ENCODE assay signal across 19 cellular contexts in genomic region chr17:51155416-51155815, GRCh38. TPM values are rescaled to one million over a fixed set of nuclear protein-coding genes. Genes with fewer than 3 reads are reported as not detected.
A peak's percentile ranks its signal among the peaks of the same experiment; 100 is the strongest.
DNase-seq lines count a peak whose midpoint lies in the region; ATAC-seq and TF ChIP-seq lines count a peak whose summit lies in the region.
"Had no signal": no experiment of that assay in that cellular context is flagged by ENCODE, and none has a peak within 500 bp of the region (broad histone marks: within the 10 kb centered on the region; RNA-seq: fewer than 3 reads in every experiment).

No MANE protein-coding gene starts in this region.

- no peak overlapping the region for H4K5ac ChIP-seq in IMR-90 (ENCODE audit: low read depth, low read length)

- no peak overlapping the region for H3K27ac ChIP-seq in IMR-90 (ENCODE audit: insufficient read depth, low read length)
- H3K27ac ChIP-seq in WERI-Rb-1 = peak overlapping the region; percentile 89
- H3K27ac ChIP-seq in trophoblast cell (ENCODE audit: low read depth, low read length) = no peak overlapping the region
- no peak overlapping the region for H3K27ac ChIP-seq in substantia nigra (ENCODE audit: low read depth, low read length, poor library complexity, severe bottlenecking)
- H3K27ac ChIP-seq: right atrium auricular region, vagina had no signal

- peak overlapping the region; percentile 37 for H2AK9ac ChIP-seq in IMR-90 (replicated peaks; ENCODE audit: low read depth, low read length, poor library complexity)

- H3K4me2 ChIP-seq in IMR-90 (ENCODE audit: low read depth, low read length) = no peak overlapping the region
- H3K4me2 ChIP-seq in trophoblast cell (ENCODE audit: low read length) = no peak overlapping the region

- H2AK5ac ChIP-seq in IMR-90 (ENCODE audit: low read depth, low read length) (no peak overlapping the region), trophoblast cell (ENCODE audit: low read length) (no peak overlapping the region)

- H3K18ac ChIP-seq in IMR-90 (ENCODE audit: low read depth, low read length) = no peak overlapping the region
- no peak overlapping the region for H3K18ac ChIP-seq in trophoblast cell (ENCODE audit: low read length)

- H2BK12ac ChIP-seq in trophoblast cell (ENCODE audit: low read length) = no peak overlapping the region

- H3K9ac ChIP-seq in IMR-90 (ENCODE audit: low read depth, low read length) (no peak overlapping the region), trophoblast cell (ENCODE audit: low read length) (no peak overlapping the region)

- H3K9me1 ChIP-seq in IMR-90 (ENCODE audit: insufficient read depth, low read length) = peaks cover 3% of the 10 kb centered on the region; the same call in 1 of the 2 replicates

- no peak for ATAC-seq in IMR-90 (ENCODE audit: low read depth)

- no peaks in the 10 kb centered on the region for H3K27me3 Mint-ChIP-seq in activated CD4-positive, alpha-beta T cell treated with anti-CD3 and anti-CD28 coated beads, Interleukin-2, amount 10 ng/mL, durations not matched to agents 7 days and 5 days
- peaks cover 4% of the 10 kb centered on the region for H3K27me3 Mint-ChIP-seq in endothelial cell (ENCODE audit: unreplicated experiment)

- no peak overlapping the region for H4K12ac ChIP-seq in trophoblast cell (ENCODE audit: low read depth, low read length)

- H3K9me3 ChIP-seq in IMR-90 (ENCODE audit: control insufficient read depth, insufficient read depth, low read length) (no peaks in the 10 kb centered on the region), WERI-Rb-1 (ENCODE audit: severe bottlenecking) (no peaks in the 10 kb centered on the region), trophoblast cell (ENCODE audit: insufficient read depth, low read depth, low read length) (no peaks in the 10 kb centered on the region)
- H3K9me3 ChIP-seq: right atrium auricular region, vagina had no signal

- H3K4me3 ChIP-seq in IMR-90 (ENCODE audit: insufficient read depth, low read depth, low read length) (no peak overlapping the region), WERI-Rb-1 (ENCODE audit: low read depth, low read length) (peak overlapping the region; percentile 19), trophoblast cell (ENCODE audit: low read depth, low read length) (no peak overlapping the region)
- H3K4me3 ChIP-seq: right atrium auricular region, vagina had no signal

- POLR2A ChIA-PET in activated CD4-positive, alpha-beta T cell treated with anti-CD3 and anti-CD28 coated beads, Interleukin-2, amount 10 ng/mL, durations not matched to agents 7 days and 5 days (lab: Charles Lee) = no interaction called here
- POLR2A ChIA-PET in IMR-90 (lab: Charles Lee; ENCODE audit: unreplicated experiment) = no interaction called here

- H4K91ac ChIP-seq in IMR-90 (ENCODE audit: insufficient read depth, low read depth, low read length) (no peak overlapping the region), trophoblast cell (ENCODE audit: low read depth, low read length) (no peak overlapping the region)

- H3K4me1 ChIP-seq in IMR-90 (ENCODE audit: control insufficient read depth, insufficient read depth, low read length) (no peaks in the 10 kb centered on the region), trophoblast cell (ENCODE audit: control insufficient read depth in 1 of 2, insufficient read depth in 2 of 2, low read length in 2 of 2) (peaks cover 0 to 2% of the 10 kb centered on the region in 2 experiments)

- peaks cover 7% of the 10 kb centered on the region for H3K4me1 Mint-ChIP-seq in activated CD4-positive, alpha-beta T cell treated with anti-CD3 and anti-CD28 coated beads, Interleukin-2, amount 10 ng/mL, durations not matched to agents 7 days and 5 days
- no peaks in the 10 kb centered on the region for H3K4me1 Mint-ChIP-seq in endothelial cell (ENCODE audit: unreplicated experiment)
- H3K4me1 Mint-ChIP-seq: endodermal cell had no signal

- H2BK15ac ChIP-seq in IMR-90 (ENCODE audit: low read depth, low read length) = no peak overlapping the region

- H4K8ac ChIP-seq in IMR-90 (ENCODE audit: low read depth in 2 of 2, low read length in 2 of 2) (no peak overlapping the region), trophoblast cell (ENCODE audit: low read depth, low read length) (no peak overlapping the region)

- CTCF ChIA-PET in activated CD4-positive, alpha-beta T cell treated with anti-CD3 and anti-CD28 coated beads, Interleukin-2, amount 10 ng/mL, durations not matched to agents 7 days and 5 days (lab: Charles Lee) = interaction anchor here (1.7 kb wide), 1 partner anchor 9 kb away, joined by 5 read pairs; no protein-coding TSS in a partner anchor
- CTCF ChIA-PET in IMR-90 (lab: Yijun Ruan, JAX) = no interaction called here

- H3K36me3 ChIP-seq in IMR-90 (ENCODE audit: control insufficient read depth, insufficient read depth, low read length) = peaks cover 9% of the 10 kb centered on the region
- H3K36me3 ChIP-seq in WERI-Rb-1 = peaks cover 57% of the 10 kb centered on the region
- peaks cover 7 to 21% of the 10 kb centered on the region in 2 experiments for H3K36me3 ChIP-seq in trophoblast cell (ENCODE audit: control insufficient read depth in 1 of 2, insufficient read depth in 2 of 2, low read length in 2 of 2)

- H3K79me2 ChIP-seq in trophoblast cell (ENCODE audit: control insufficient read depth, insufficient read depth, low read length, poor library complexity) = peaks cover 6% of the 10 kb centered on the region

- H3K27ac Mint-ChIP-seq in activated CD4-positive, alpha-beta T cell treated with anti-CD3 and anti-CD28 coated beads, Interleukin-2, amount 10 ng/mL, durations not matched to agents 7 days and 5 days = no peak overlapping the region
- H3K27ac Mint-ChIP-seq in endothelial cell (ENCODE audit: unreplicated experiment) = no peak overlapping the region
- H3K27ac Mint-ChIP-seq: activated T-helper 2 cell treated with anti-CD3 and anti-CD28 coated beads, Interferon-gamma antibody, Interleukin-2, Interleukin-4, amounts not matched to agents 10 μg/mL and 5 μg/mL and 100 μg/mL, durations not matched to agents 14 hours and 24 hours and 36 hours; endodermal cell had no signal

- intact Hi-C loops in IMR-90 (cut with micrococcal nuclease) = no loop called here

- no TSS peak for BruUV-seq in IMR-90 (replicated peaks; lab: Mats Ljungman, UMichigan)

- no peaks in the 10 kb centered on the region for H3K9me3 Mint-ChIP-seq in activated CD4-positive, alpha-beta T cell treated with anti-CD3 and anti-CD28 coated beads, Interleukin-2, amount 10 ng/mL, durations not matched to agents 7 days and 5 days
- H3K9me3 Mint-ChIP-seq in endothelial cell (ENCODE audit: unreplicated experiment) = no peaks in the 10 kb centered on the region
- H3K9me3 Mint-ChIP-seq: activated T-helper 2 cell treated with anti-CD3 and anti-CD28 coated beads, Interferon-gamma antibody, Interleukin-2, Interleukin-4, amounts not matched to agents 10 μg/mL and 5 μg/mL and 100 μg/mL, durations not matched to agents 14 hours and 24 hours and 36 hours; CD8-positive, alpha-beta memory T cell; endodermal cell had no signal

- H2BK120ac ChIP-seq in IMR-90 (ENCODE audit: low read depth, low read length) = no peak overlapping the region
- H2BK120ac ChIP-seq in trophoblast cell (ENCODE audit: insufficient read depth, low read length, poor library complexity) = no peak overlapping the region

- TF ChIP-seq CTCF in IMR-90 (conservative IDR thresholded peaks at IDR 0.05; ENCODE audit: low read depth, low read length) = no peak
- no peak for TF ChIP-seq CTCF in WERI-Rb-1 (IDR thresholded peaks at IDR 0.05; ENCODE audit: low read depth, low read length)
- no peak for TF ChIP-seq CTCF in endothelial cell (IDR thresholded peaks at IDR 0.05; ENCODE audit: unreplicated experiment)

- no peak for TF ChIP-seq POLR2A in IMR-90 (IDR thresholded peaks at IDR 0.05; ENCODE audit: low read depth, low read length)

- dilution Hi-C loops in IMR-90 (cut with HindIII; ENCODE audit: low sequenced_read_pairs, unreplicated experiment) = no loop called here

- no peak overlapping the region; the same call in 1 of the 2 replicates for H3K23ac ChIP-seq in IMR-90 (ENCODE audit: low read depth, low read length)
- no peak overlapping the region for H3K23ac ChIP-seq in trophoblast cell (ENCODE audit: low read length)

- H3K36me3 Mint-ChIP-seq in activated CD4-positive, alpha-beta T cell treated with anti-CD3 and anti-CD28 coated beads, Interleukin-2, amount 10 ng/mL, durations not matched to agents 7 days and 5 days (ENCODE audit: low read depth) = peaks cover 32% of the 10 kb centered on the region
- peaks cover 12% of the 10 kb centered on the region for H3K36me3 Mint-ChIP-seq in endothelial cell (ENCODE audit: low read depth, unreplicated experiment)

- H3K4me3 Mint-ChIP-seq in activated CD4-positive, alpha-beta T cell treated with anti-CD3 and anti-CD28 coated beads, Interleukin-2, amount 10 ng/mL, durations not matched to agents 7 days and 5 days = peak overlapping the region; percentile 20
- H3K4me3 Mint-ChIP-seq in endothelial cell (ENCODE audit: unreplicated experiment) = no peak overlapping the region
- H3K4me3 Mint-ChIP-seq: endodermal cell had no signal

- no peak for TF ChIP-seq RAD21 in IMR-90 (IDR thresholded peaks at IDR 0.05; ENCODE audit: low read length)

- H3K27me3 ChIP-seq in IMR-90 (ENCODE audit: control insufficient read depth, insufficient read depth, low read length) (no peaks in the 10 kb centered on the region), WERI-Rb-1 (ENCODE audit: insufficient read depth, low read depth, severe bottlenecking) (no peaks in the 10 kb centered on the region), trophoblast cell (ENCODE audit: insufficient read depth, low read length) (no peaks in the 10 kb centered on the region)
- H3K27me3 ChIP-seq: right atrium auricular region, vagina had no signal

- no peak overlapping the region for H2BK20ac ChIP-seq in IMR-90 (ENCODE audit: low read depth, low read length)

- in situ Hi-C loops in IMR-90 (cut with MboI; ENCODE audit: low sequenced_read_pairs) = no loop called here

- WGBS in IMR-90 (ENCODE audit: extremely low coverage in 2 of 2, insufficient read length in 1 of 2), 2 experiments = no CpG with 5 or more reads among the region's 8 CpGs
- whole genome bisulfite sequencing in trophoblast cell (ENCODE audit: extremely low coverage, insufficient coverage, insufficient read length) = no CpG with 5 or more reads among the region's 8 CpGs

- no peak overlapping the region for H3K14ac ChIP-seq in IMR-90 (replicated peaks; ENCODE audit: low read depth, low read length)
- H3K14ac ChIP-seq in trophoblast cell (ENCODE audit: low read length) = no peak overlapping the region

- peaks cover 9% of the 10 kb centered on the region; the same call in 1 of the 2 replicates for H4K20me1 ChIP-seq in IMR-90 (ENCODE audit: insufficient read depth, low read length)

- DNase-seq in activated CD4-positive, alpha-beta T cell treated with anti-CD3 and anti-CD28 coated beads, Interleukin-2, amount 10 ng/mL, durations not matched to agents 7 days and 5 days = no peak
- no peak for DNase-seq in activated CD4-positive, alpha-beta T cell treated with anti-CD3 and anti-CD28 coated beads for 48 hours
- DNase-seq in IMR-90 = no peak
- peak; percentile 87 for DNase-seq in WERI-Rb-1
- DNase-seq in trophoblast cell = no peak
- DNase-seq in endothelial cell (ENCODE audit: low spot score) = no peak
- DNase-seq in effector CD8-positive, alpha-beta T cell (lab: John Stamatoyannopoulos, UW) = no peak
- DNase-seq in substantia nigra (lab: John Stamatoyannopoulos, UW) = no peak
- DNase-seq: activated CD8-positive, alpha-beta memory T cell treated with anti-CD3 and anti-CD28 coated beads for 24 hours; amygdala; CD8-positive, alpha-beta memory T cell; endodermal cell; midbrain; NCI-H1092 treated with DMSO at 0.1 percent for 48 hours; NCI-H2107; NCI-H524 treated with DMSO at 0.1 percent for 48 hours had no signal

- H3K4ac ChIP-seq in IMR-90 (ENCODE audit: low read depth, low read length) = no peak overlapping the region
- H3K4ac ChIP-seq in trophoblast cell (ENCODE audit: low read depth, low read length) = peak overlapping the region; percentile 24

- H3K56ac ChIP-seq in IMR-90 (ENCODE audit: extremely low read depth, insufficient read depth, low read length) = no peak overlapping the region

- H2BK5ac ChIP-seq in IMR-90 (ENCODE audit: low read depth, low read length, poor library complexity, severe bottlenecking) = no peak overlapping the region
- no peak overlapping the region for H2BK5ac ChIP-seq in trophoblast cell (ENCODE audit: low read depth, low read length, poor library complexity)

- H2AFZ ChIP-seq in IMR-90 (replicated peaks; ENCODE audit: low read length, poor library complexity) (no peak overlapping the region), trophoblast cell (ENCODE audit: insufficient read depth, low read length, poor library complexity) (no peak overlapping the region)

- peaks cover 24 to 57% of the 10 kb centered on the region in 2 experiments; a peak in 3 of 4 replicates for H3K79me1 ChIP-seq in IMR-90 (ENCODE audit: low read depth in 1 of 2, low read length in 2 of 2)
- peaks cover 6% of the 10 kb centered on the region for H3K79me1 ChIP-seq in trophoblast cell (ENCODE audit: low read length)

RNA-seq across cellular contexts. Expression of gene NME1, which starts 2.1 kb away (rescaled TPM):
- 100 to 1,000 TPM; 104 to 107 TPM for total RNA-seq in activated CD4-positive, alpha-beta T cell treated with anti-CD3 and anti-CD28 coated beads, Interleukin-2, amount 10 ng/mL, durations not matched to agents 7 days and 5 days
- total RNA-seq in IMR-90 (2012; rRNA removed) (261 and 312 TPM in 2 replicates), endothelial cell (ENCODE audit: unreplicated experiment) (57.3 TPM)
- 311 and 365 TPM in 2 replicates for polyA plus RNA-seq in IMR-90 (2012; rRNA removed)
- 294 and 458 TPM in 2 replicates for polyA plus RNA-seq in IMR-90 (2012; cell fraction: cytosol; rRNA removed)
- polyA plus RNA-seq in IMR-90 (2012; cell fraction: nucleus; rRNA removed; ENCODE audit: low replicate concordance) = 76.8 and 195 TPM in 2 replicates
- 98.3 and 105 TPM in 2 replicates for polyA plus RNA-seq in trophoblast cell (2013)

RNA-seq across cellular contexts. Expression of gene NME2, which starts 10.8 kb away (rescaled TPM):
- total RNA-seq in activated CD4-positive, alpha-beta T cell treated with anti-CD3 and anti-CD28 coated beads, Interleukin-2, amount 10 ng/mL, durations not matched to agents 7 days and 5 days = 100 to 1,000 TPM; 368 to 415 TPM
- total RNA-seq in IMR-90 (2012; rRNA removed) (824 and 863 TPM in 2 replicates), endothelial cell (ENCODE audit: unreplicated experiment) (476 TPM)
- 912 and 1,059 TPM in 2 replicates for polyA plus RNA-seq in IMR-90 (2012; rRNA removed)
- 1,086 and 1,531 TPM in 2 replicates for polyA plus RNA-seq in IMR-90 (2012; cell fraction: cytosol; rRNA removed)
- polyA plus RNA-seq in IMR-90 (2012; cell fraction: nucleus; rRNA removed; ENCODE audit: low replicate concordance) = 335 and 521 TPM in 2 replicates
- polyA plus RNA-seq in trophoblast cell (2013) = 956 and 974 TPM in 2 replicates

RNA-seq across cellular contexts. Expression of gene SPAG9, which starts 34.7 kb away (rescaled TPM):
- total RNA-seq in activated CD4-positive, alpha-beta T cell treated with anti-CD3 and anti-CD28 coated beads, Interleukin-2, amount 10 ng/mL, durations not matched to agents 7 days and 5 days = 10 to 100 TPM; 43.6 to 58.5 TPM
- total RNA-seq in IMR-90 (2012; rRNA removed) (75.5 and 93.9 TPM in 2 replicates), endothelial cell (ENCODE audit: unreplicated experiment) (107 TPM)
- 20.6 and 26.7 TPM in 2 replicates for polyA plus RNA-seq in IMR-90 (2012; rRNA removed)
- 4.7 and 6.2 TPM in 2 replicates for polyA plus RNA-seq in IMR-90 (2012; cell fraction: cytosol; rRNA removed)
- polyA plus RNA-seq in IMR-90 (2012; cell fraction: nucleus; rRNA removed; ENCODE audit: low replicate concordance) = 14.2 and 68.3 TPM in 2 replicates
- polyA plus RNA-seq in trophoblast cell (2013) = 77.3 and 82.1 TPM in 2 replicates
